In the genomic region with DNA sequence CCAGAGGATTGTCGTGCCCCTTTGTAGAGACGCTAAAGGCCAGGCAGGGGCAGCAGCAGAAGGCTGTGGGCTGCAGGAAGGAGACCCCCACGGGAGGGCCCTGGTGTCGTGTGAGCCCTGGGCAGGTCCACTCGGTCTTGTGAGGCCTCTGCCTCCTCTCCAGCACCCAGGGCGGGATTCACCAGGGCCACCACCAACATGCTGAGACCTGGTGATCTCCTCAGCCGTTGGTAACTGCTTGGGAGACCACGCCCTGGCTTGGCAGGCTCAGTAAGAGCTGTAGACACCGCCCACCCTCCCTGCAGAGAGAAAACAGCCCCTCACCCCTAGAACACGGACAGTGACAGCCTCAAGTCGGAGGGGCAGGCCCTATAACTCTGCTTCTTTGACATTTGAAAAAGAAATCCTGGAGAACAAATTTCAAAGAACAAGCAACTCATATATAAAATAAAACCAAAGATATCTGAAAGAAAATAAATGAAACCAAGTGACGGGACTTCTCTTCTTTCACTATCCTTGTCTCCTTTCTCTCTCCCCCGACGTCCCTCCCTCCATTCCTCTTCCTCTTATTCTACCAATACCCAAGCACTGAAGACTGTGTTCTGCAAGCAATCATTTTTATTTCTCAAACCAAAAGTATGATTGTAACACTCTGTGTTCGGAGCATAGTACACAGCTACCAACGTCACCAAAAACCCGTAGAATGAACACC, we compare ENCODE assay signal across 11 cellular contexts. TPM values are rescaled to one million over a fixed set of nuclear protein-coding genes. Genes with fewer than 3 reads are reported as not detected.
DNase-seq lines count a peak whose midpoint lies in the region; ATAC-seq and TF ChIP-seq lines count a peak whose summit lies in the region.
"Had no signal": no experiment of that assay in that cellular context is flagged by ENCODE, and none has a peak within 500 bp of the region (broad histone marks: within the 10 kb centered on the region; RNA-seq: fewer than 3 reads in every experiment).

No MANE protein-coding gene starts in this region.

- TF ChIP-seq CTCF in IMR-90 (conservative IDR thresholded peaks at IDR 0.05; ENCODE audit: low read depth, low read length) (no peak), MCF 10A (IDR thresholded peaks at IDR 0.05; ENCODE audit: unreplicated experiment) (no peak), SK-N-SH (IDR thresholded peaks at IDR 0.05) (no peak)

- H2BK5ac ChIP-seq in IMR-90 (ENCODE audit: low read depth, low read length, poor library complexity, severe bottlenecking): peak overlapping the region; percentile 14

- H3K18ac ChIP-seq in IMR-90 (ENCODE audit: low read depth, low read length): no peak overlapping the region

- H4K91ac ChIP-seq in IMR-90 (ENCODE audit: insufficient read depth, low read depth, low read length): peak overlapping the region; percentile 7; the same call in 1 of the 2 replicates

- CTCF ChIA-PET in IMR-90 (lab: Yijun Ruan, JAX): no interaction called here
- CTCF ChIA-PET in MCF 10A (lab: Yijun Ruan, JAX): interaction anchor here (0.9 kb wide), 1 partner anchor 9 kb away, joined by 3 read pairs; no protein-coding TSS in a partner anchor
- CTCF ChIA-PET in SK-N-SH (lab: Yijun Ruan, JAX): interaction anchor here (0.7 kb wide), 1 partner anchor 24 kb away, joined by 3 read pairs; no protein-coding TSS in a partner anchor

- H2AK5ac ChIP-seq in IMR-90 (ENCODE audit: low read depth, low read length): peak overlapping the region; percentile 63

- no peak overlapping the region for H3K4me3 Mint-ChIP-seq in MCF 10A (ENCODE audit: unreplicated experiment)

- no peak overlapping the region for H3K23ac ChIP-seq in IMR-90 (ENCODE audit: low read depth, low read length)

- peaks cover 76 to 100% (median 100%) of the 10 kb centered on the region in 10 experiments for H3K4me1 ChIP-seq in BLaER1 treated with 17β-estradiol and CSF1 and Interleukin-3, amounts not matched to agents 10 nM and 100 nM
- H3K4me1 ChIP-seq in IMR-90 (ENCODE audit: control insufficient read depth, insufficient read depth, low read length) (peaks cover 25% of the 10 kb centered on the region), muscle layer of duodenum (ENCODE audit: control insufficient read depth in 1 of 2, insufficient read depth in 2 of 2, low read length in 2 of 2) (peaks cover 25 to 31% of the 10 kb centered on the region in 2 donors), SK-N-SH (ENCODE audit: control insufficient read depth in 1 of 2, insufficient read depth in 2 of 2, low read depth in 1 of 2, low read length in 1 of 2) (peaks cover 0 to 16% of the 10 kb centered on the region in 2 experiments; a peak in 2 of 4 replicates)

- H3K27me3 ChIP-seq in BLaER1 treated with 17β-estradiol and CSF1 and Interleukin-3, amounts not matched to agents 10 nM and 100 nM: no peaks in the 10 kb centered on the region
- H3K27me3 ChIP-seq in IMR-90 (ENCODE audit: control insufficient read depth, insufficient read depth, low read length) (no peaks in the 10 kb centered on the region), muscle layer of duodenum (ENCODE audit: low read depth, low read length) (no peaks in the 10 kb centered on the region), SK-N-SH (ENCODE audit: insufficient read depth) (no peaks in the 10 kb centered on the region)

- peaks cover 0 to under 1% (median 0%) of the 10 kb centered on the region in 11 experiments; a peak in 1 of 22 replicates for H3K9me3 ChIP-seq in BLaER1 treated with 17β-estradiol and CSF1 and Interleukin-3, amounts not matched to agents 10 nM and 100 nM (replicated peaks in 1 of 11)
- H3K9me3 ChIP-seq in IMR-90 (ENCODE audit: control insufficient read depth, insufficient read depth, low read length): no peaks in the 10 kb centered on the region
- H3K9me3 ChIP-seq in muscle layer of duodenum (ENCODE audit: control insufficient read depth in 1 of 2, low read length in 2 of 2): no peaks in the 10 kb centered on the region
- H3K9me3 ChIP-seq in SK-N-SH: no peaks in the 10 kb centered on the region

- 0 out of 3 replicates have a peak overlapping the region, but pooled peaks have one; percentile 9 for H2BK15ac ChIP-seq in IMR-90 (ENCODE audit: low read depth, low read length)

- H3K56ac ChIP-seq in IMR-90 (ENCODE audit: extremely low read depth, insufficient read depth, low read length): no peak overlapping the region

- H3K27ac ChIP-seq in BLaER1 treated with 17β-estradiol and CSF1 and Interleukin-3, amounts not matched to agents 10 nM and 100 nM: peak overlapping the region in 10 of 11 experiments; percentile 15 to 85 (median 54); a peak in 17 of 22 replicates
- no peak overlapping the region for H3K27ac ChIP-seq in IMR-90 (ENCODE audit: insufficient read depth, low read length)
- H3K27ac ChIP-seq in muscle layer of duodenum (ENCODE audit: low read length): peak overlapping the region; percentile 21
- H3K27ac ChIP-seq in SK-N-SH (ENCODE audit: low read depth in 2 of 2, low read length in 1 of 2): no peak overlapping the region

- TF ChIP-seq RAD21 in IMR-90 (IDR thresholded peaks at IDR 0.05; ENCODE audit: low read length) (no peak), SK-N-SH (IDR thresholded peaks at IDR 0.05; ENCODE audit: low read length) (no peak)

- H3K4ac ChIP-seq in IMR-90 (ENCODE audit: low read depth, low read length): peak overlapping the region; percentile 54

- peaks cover 39% of the 10 kb centered on the region for H3K4me1 Mint-ChIP-seq in MCF 10A (ENCODE audit: insufficient read depth, unreplicated experiment)

- no peak overlapping the region for H4K8ac ChIP-seq in IMR-90 (ENCODE audit: low read depth in 2 of 2, low read length in 2 of 2)

- peak overlapping the region in 6 of 11 experiments; percentile 2 to 45 (median 24); a peak in 5 of 22 replicates for H3K9ac ChIP-seq in BLaER1 treated with 17β-estradiol and CSF1 and Interleukin-3, amounts not matched to agents 10 nM and 100 nM
- H3K9ac ChIP-seq in IMR-90 (ENCODE audit: low read depth, low read length): no peak overlapping the region
- H3K9ac ChIP-seq in SK-N-SH: no peak overlapping the region

- no peaks in the 10 kb centered on the region for H3F3A ChIP-seq in SK-N-SH (replicated peaks; ENCODE audit: insufficient read depth)

- H3K27ac Mint-ChIP-seq in MCF 10A (ENCODE audit: low read depth, unreplicated experiment): peak overlapping the region; percentile 63

- WGBS in IMR-90 (ENCODE audit: extremely low coverage in 2 of 2, insufficient read length in 1 of 2), 2 experiments: 88% methylated on average over 8 of the region's 17 CpGs; no CpG with 5 or more reads in 1 of the 2 experiments
- WGBS in SK-N-SH (ENCODE audit: low lambda C conversion rate): 86% methylated on average over 13 of the region's 17 CpGs

- H2BK20ac ChIP-seq in IMR-90 (ENCODE audit: low read depth, low read length): no peak overlapping the region

- H3K4me2 ChIP-seq in BLaER1 treated with 17β-estradiol and CSF1 and Interleukin-3, amounts not matched to agents 10 nM and 100 nM: peak overlapping the region in 9 of 11 experiments; percentile 14 to 97 (median 85); a peak in 13 of 22 replicates
- H3K4me2 ChIP-seq in IMR-90 (ENCODE audit: low read depth, low read length) (no peak overlapping the region), SK-N-SH (no peak overlapping the region)

- H4K20me1 ChIP-seq in BLaER1 treated with 17β-estradiol and CSF1 and Interleukin-3, amounts not matched to agents 10 nM and 100 nM: peaks cover 13 to 100% (median 90%) of the 10 kb centered on the region in 11 experiments; a peak in 17 of 22 replicates
- H4K20me1 ChIP-seq in IMR-90 (ENCODE audit: insufficient read depth, low read length): no peaks in the 10 kb centered on the region
- no peaks in the 10 kb centered on the region for H4K20me1 ChIP-seq in SK-N-SH (ENCODE audit: insufficient read depth)

- ATAC-seq in IMR-90 (ENCODE audit: low read depth): no peak
- ATAC-seq in GM18858 (IDR thresholded peaks at IDR 0.05; ENCODE audit: unreplicated experiment): no peak

- H3K79me2 ChIP-seq in SK-N-SH (ENCODE audit: insufficient read depth): no peaks in the 10 kb centered on the region

- no peak overlapping the region; the same call in 1 of the 2 replicates for H4K5ac ChIP-seq in IMR-90 (ENCODE audit: low read depth, low read length)

- BruUV-seq in IMR-90 (replicated peaks; lab: Mats Ljungman, UMichigan) (no TSS peak), MCF 10A (replicated peaks; lab: Mats Ljungman, UMichigan) (no TSS peak)

- peak overlapping the region; percentile 36 for H2AFZ ChIP-seq in IMR-90 (replicated peaks; ENCODE audit: low read length, poor library complexity)
- no peak overlapping the region for H2AFZ ChIP-seq in SK-N-SH (ENCODE audit: low read depth)

- H2BK120ac ChIP-seq in IMR-90 (ENCODE audit: low read depth, low read length): no peak overlapping the region

- no peaks in the 10 kb centered on the region for H3K9me3 Mint-ChIP-seq in MCF 10A (ENCODE audit: unreplicated experiment)

- peaks cover 35 to 93% (median 80%) of the 10 kb centered on the region in 11 experiments; a peak in 21 of 22 replicates for H3K36me3 ChIP-seq in BLaER1 treated with 17β-estradiol and CSF1 and Interleukin-3, amounts not matched to agents 10 nM and 100 nM
- H3K36me3 ChIP-seq in IMR-90 (ENCODE audit: control insufficient read depth, insufficient read depth, low read length) (no peaks in the 10 kb centered on the region), muscle layer of duodenum (ENCODE audit: control insufficient read depth in 1 of 2, insufficient read depth in 2 of 2, low read length in 2 of 2) (no peaks in the 10 kb centered on the region), SK-N-SH (replicated peaks in 1 of 2; ENCODE audit: control insufficient read depth in 1 of 2, insufficient read depth in 2 of 2, low read length in 1 of 2) (no peaks in the 10 kb centered on the region)

- H3K9me2 ChIP-seq in SK-N-SH: no peaks in the 10 kb centered on the region

- no peak for TF ChIP-seq EP300 in SK-N-SH (IDR thresholded peaks at IDR 0.05; ENCODE audit: borderline replicate concordance in 1 of 2, low read depth in 1 of 2, low read length in 1 of 2)

- TF ChIP-seq POLR2A in IMR-90 (IDR thresholded peaks at IDR 0.05; ENCODE audit: low read depth, low read length): no peak

- dilution Hi-C loops in IMR-90 (cut with HindIII; ENCODE audit: low sequenced_read_pairs, unreplicated experiment): no loop called here

- DNase-seq in IMR-90: no peak
- DNase-seq in MCF 10A (ENCODE audit: unreplicated experiment): peak; percentile 30
- no peak for DNase-seq in inferior parietal cortex (ENCODE audit: extremely low spot score)
- no peak for DNase-seq in GM19238 (ENCODE audit: insufficient read length, low spot score)
- no peak for DNase-seq in SK-N-SH
- DNase-seq: dermis blood vessel endothelial cell, DMS79 treated with DMSO at 0.1 percent for 48 hours, HCEC 1CT had no signal

- no peak overlapping the region for H2AK9ac ChIP-seq in IMR-90 (replicated peaks; ENCODE audit: low read depth, low read length, poor library complexity)

- intact Hi-C loops in IMR-90 (cut with micrococcal nuclease) (no loop called here), MCF 10A (cut with micrococcal nuclease) (no loop called here)

- peak overlapping the region in 1 of 10 experiments; percentile 6; a peak in 1 of 20 replicates for H3K4me3 ChIP-seq in BLaER1 treated with 17β-estradiol and CSF1 and Interleukin-3, amounts not matched to agents 10 nM and 100 nM
- H3K4me3 ChIP-seq in IMR-90 (ENCODE audit: insufficient read depth, low read depth, low read length): no peak overlapping the region
- no peak overlapping the region for H3K4me3 ChIP-seq in muscle layer of duodenum (ENCODE audit: low read depth in 1 of 2, low read length in 2 of 2)
- no peak overlapping the region for H3K4me3 ChIP-seq in SK-N-SH (ENCODE audit: low read depth in 2 of 2, low read length in 1 of 2)

- peaks cover 0 to 22% of the 10 kb centered on the region in 2 experiments; a peak in 2 of 4 replicates for H3K79me1 ChIP-seq in IMR-90 (ENCODE audit: low read depth in 1 of 2, low read length in 2 of 2)

- peaks cover 17% of the 10 kb centered on the region for H3K36me3 Mint-ChIP-seq in MCF 10A (ENCODE audit: insufficient read depth, unreplicated experiment)

- in situ Hi-C loops in IMR-90 (cut with MboI; ENCODE audit: low sequenced_read_pairs): loop anchor here (25.0 kb wide), 1 partner anchor 649 kb away; no protein-coding TSS in a partner anchor

- H3K9me1 ChIP-seq in IMR-90 (ENCODE audit: insufficient read depth, low read length): peaks cover 21% of the 10 kb centered on the region

- POLR2A ChIA-PET in IMR-90 (lab: Charles Lee; ENCODE audit: unreplicated experiment) (no interaction called here), MCF 10A (lab: Yijun Ruan, JAX) (interaction anchor here (0.6 to 1.1 kb wide), 2 partner anchors 22 to 41 kb away, joined by 3 read pairs; no protein-coding TSS in a partner anchor), SK-N-SH (lab: Yijun Ruan, JAX) (no interaction called here)

- no peak overlapping the region for H3K14ac ChIP-seq in IMR-90 (replicated peaks; ENCODE audit: low read depth, low read length)

- no peaks in the 10 kb centered on the region for H3K27me3 Mint-ChIP-seq in MCF 10A (ENCODE audit: insufficient read depth, unreplicated experiment)

RNA-seq across cellular contexts. Expression of a gene that starts 21.0 kb away (rescaled TPM):
- 0.90 and 1.4 TPM in 2 replicates for total RNA-seq in IMR-90 (2012; rRNA removed)
- 0.72 and 0.75 TPM in 2 replicates for polyA plus RNA-seq in IMR-90 (2012; rRNA removed)
- polyA plus RNA-seq in IMR-90 (2012; cell fraction: cytosol; rRNA removed): 0.52 and 0.82 TPM in 2 replicates
- 1.2 and 2.2 TPM in 2 replicates for polyA plus RNA-seq in IMR-90 (2012; cell fraction: nucleus; rRNA removed; ENCODE audit: low replicate concordance)
- 31.6 and 31.7 TPM in 2 replicates for total RNA-seq in MCF 10A (2022)
- 1.4 and 1.6 TPM in 2 replicates for polyA plus RNA-seq in SK-N-SH (2012; rRNA removed)
- polyA plus RNA-seq in SK-N-SH (2012; cell fraction: cytosol; rRNA removed): 1.3 TPM in 2 replicates
- polyA plus RNA-seq in SK-N-SH (2012; cell fraction: nucleus; rRNA removed): 2.6 TPM in 2 replicates

Comparison
In these comparisons a context has a peak if more than half of its experiments do, and no peak if none do; other contexts are left out.
1. H3K27ac ChIP-seq: peak in BLaER1 treated with 17β-estradiol and CSF1 and Interleukin-3, amounts not matched to agents 10 nM and 100 nM (10 of 11) and muscle layer of duodenum (single experiment); none in IMR-90 (single experiment) and SK-N-SH (0 of 2).
2. H3K4me2 ChIP-seq: peak in BLaER1 treated with 17β-estradiol and CSF1 and Interleukin-3, amounts not matched to agents 10 nM and 100 nM (9 of 11); none in IMR-90 (single experiment) and SK-N-SH (single experiment).
3. H3K9ac ChIP-seq: peak in BLaER1 treated with 17β-estradiol and CSF1 and Interleukin-3, amounts not matched to agents 10 nM and 100 nM (6 of 11); none in IMR-90 (single experiment) and SK-N-SH (single experiment).
4. RNA of a gene that starts 21.0 kb away (total RNA-seq): 31.6 to 31.7 TPM in MCF 10A; 0.90 to 1.4 TPM in IMR-90; every median in the first group is over 10 times any median in the second.